Comparison of ENCODE assay signal across 17 cellular contexts in the genomic region with DNA sequence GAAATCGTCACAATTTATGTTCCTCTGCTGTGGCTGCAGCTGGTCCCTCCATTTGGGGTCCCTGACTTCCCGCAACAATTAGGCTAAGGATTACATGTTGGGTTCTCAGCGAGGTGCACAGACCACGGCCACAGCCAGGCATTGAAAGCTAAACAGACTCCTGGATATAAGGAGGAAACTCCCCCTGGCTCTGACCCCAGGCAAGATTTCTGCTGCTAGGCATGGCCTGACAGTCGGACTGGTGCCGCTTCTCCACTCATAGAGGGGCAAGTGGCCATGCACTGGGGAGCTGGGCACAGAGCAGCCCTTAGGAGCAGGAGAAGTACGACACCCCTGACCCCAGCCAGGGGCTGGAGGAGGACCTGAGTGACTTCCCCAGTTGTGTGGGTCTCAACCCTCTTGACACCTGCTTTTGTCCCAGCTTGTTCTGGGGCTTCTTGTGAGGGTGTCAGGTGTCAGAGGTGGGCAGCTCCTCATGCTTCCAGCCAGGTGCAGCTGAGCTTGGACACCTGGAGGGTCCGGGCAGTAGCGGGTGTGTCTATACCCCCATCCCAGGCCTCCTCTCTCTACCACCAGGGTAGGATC.
"Had no signal": no experiment of that assay in that cellular context is flagged by ENCODE, and none has a peak within 500 bp of the region (broad histone marks: within the 10 kb centered on the region; RNA-seq: fewer than 3 reads in every experiment).

No MANE protein-coding gene starts in this region.

- H3K27ac ChIP-seq: skin epidermis had no signal

- DNase-seq: activated CD4-positive, alpha-beta T cell treated with anti-CD3 and anti-CD28 coated beads, Interleukin-2, amount 50 U/mL, for 4 hours; activated CD8-positive, alpha-beta memory T cell treated with anti-CD3 and anti-CD28 coated beads for 24 hours; activated CD8-positive, alpha-beta memory T cell treated with anti-CD3 and anti-CD28 coated beads, Interleukin-2, amount 50 U/mL, for 4 hours; activated naive CD4-positive, alpha-beta T cell treated with Interleukin-2 at 50 U/mL for 16 hours; activated naive CD8-positive, alpha-beta T cell treated with anti-CD3 and anti-CD28 coated beads for 36 hours; activated T-cell treated with anti-CD3 and anti-CD28 coated beads, Interleukin-2, amount 50 U/mL, for 24 hours; amygdala; effector CD8-positive, alpha-beta T cell; foreskin melanocyte; naive B cell; nucleus accumbens; T-helper 9 cell had no signal

- ATAC-seq: activated T-helper 17 cell treated with anti-CD3 and anti-CD28 coated beads, Interleukin-2, amount 50 U/mL, for 72 hours; right cardiac atrium; stimulated activated memory B cell treated with anti-CD40 and anti-IgM and Interleukin-4, amounts not matched to agents 10 μg/mL and 1 μg/mL and 100 μg/mL, for 72 hours; WTC11 had no signal

- H3K4me3 ChIP-seq: skin epidermis had no signal
